3 cellular contexts compared by ENCODE assay signal in genomic region chr3:42355612-42356011, GRCh38.
"Had no signal": no experiment of that assay in that cellular context is flagged by ENCODE, and none has a peak within 500 bp of the region (broad histone marks: within the 10 kb centered on the region; RNA-seq: fewer than 3 reads in every experiment).

No MANE protein-coding gene starts in this region.

- DNase-seq: GDM1, GF-D8 had no signal

- H3K4me3 ChIP-seq: GM12878 had no signal

- ATAC-seq: GM12878 had no signal
